In genomic region chr2:217440000-217440399, GRCh38 we compare ENCODE assay signal across 13 cellular contexts.
DNase-seq lines count a peak whose midpoint lies in the region; ATAC-seq, FAIRE-seq and TF ChIP-seq lines count a peak whose summit lies in the region.
"Had no signal": no experiment of that assay in that cellular context is flagged by ENCODE, and none has a peak within 500 bp of the region (broad histone marks: within the 10 kb centered on the region; RNA-seq: fewer than 3 reads in every experiment).

No MANE protein-coding gene starts in this region.

- CTCF ChIA-PET in HepG2 (lab: Yijun Ruan, JAX; ENCODE audit: low intra/inter-chr PET ratio, low total read pairs): no interaction called here

- no peak for TF ChIP-seq POLR2A in HepG2 (IDR thresholded peaks at IDR 0.05; ENCODE audit: insufficient read depth in 1 of 2, low read depth in 2 of 2, low read length in 2 of 2)

- H3K9me3 Mint-ChIP-seq in activated naive CD8-positive, alpha-beta T cell treated with anti-CD3 and anti-CD28 coated beads, Interleukin-2, amount 10 ng/mL, durations not matched to agents 7 days and 5 days: peaks cover 3% of the 10 kb centered on the region
- H3K9me3 Mint-ChIP-seq in activated naive CD8-positive, alpha-beta T cell treated with anti-CD3 and anti-CD28 coated beads for 36 hours: peaks cover 2% of the 10 kb centered on the region
- H3K9me3 Mint-ChIP-seq in endodermal cell: no peaks in the 10 kb centered on the region
- H3K9me3 Mint-ChIP-seq: T-cell had no signal

- H2AFZ ChIP-seq in KMS-11 (ENCODE audit: low read depth): no peak overlapping the region
- no peak overlapping the region for H2AFZ ChIP-seq in HepG2 (ENCODE audit: low read length)

- H4K20me1 ChIP-seq in KMS-11 (ENCODE audit: insufficient read depth) (no peaks in the 10 kb centered on the region), HepG2 (ENCODE audit: insufficient read depth, low read length) (no peaks in the 10 kb centered on the region)

- H3K4me3 ChIP-seq in KMS-11 (IDR thresholded peaks at IDR 0.05; ENCODE audit: insufficient read depth, low read depth, low read length) (no peak overlapping the region), endodermal cell (ENCODE audit: low read length) (no peak overlapping the region), BE2C (ENCODE audit: low read depth, low read length) (no peak overlapping the region), HepG2 (replicated peaks in 1 of 3; ENCODE audit: insufficient read depth in 1 of 3, low read depth in 2 of 3, low read length in 3 of 3) (no peak overlapping the region)
- H3K4me3 ChIP-seq: A549 had no signal

- H3K36me3 ChIP-seq in KMS-11 (ENCODE audit: insufficient read depth) (no peaks in the 10 kb centered on the region), endodermal cell (ENCODE audit: control insufficient read depth, insufficient read depth, low read length) (no peaks in the 10 kb centered on the region), BE2C (no peaks in the 10 kb centered on the region), HepG2 (replicated peaks in 1 of 2; ENCODE audit: control insufficient read depth in 1 of 2, insufficient read depth in 2 of 2, low read length in 2 of 2) (no peaks in the 10 kb centered on the region)

- TF ChIP-seq RAD21 in HepG2 (CRISPR knock-in tag; IDR thresholded peaks at IDR 0.05): no peak

- peak; percentile 61 for ATAC-seq in activated naive CD8-positive, alpha-beta T cell treated with anti-CD3 and anti-CD28 coated beads, Interleukin-2, amount 10 ng/mL, durations not matched to agents 7 days and 5 days (ENCODE audit: low read depth)
- ATAC-seq in HG02763 (IDR thresholded peaks at IDR 0.05; ENCODE audit: unreplicated experiment) (peak; percentile 59), HepG2 (no peak)
- ATAC-seq: A549, left lobe of liver, T-cell had no signal

- H3K36me3 Mint-ChIP-seq in activated naive CD8-positive, alpha-beta T cell treated with anti-CD3 and anti-CD28 coated beads, Interleukin-2, amount 10 ng/mL, durations not matched to agents 7 days and 5 days: no peaks in the 10 kb centered on the region
- no peaks in the 10 kb centered on the region for H3K36me3 Mint-ChIP-seq in activated naive CD8-positive, alpha-beta T cell treated with anti-CD3 and anti-CD28 coated beads for 36 hours
- H3K36me3 Mint-ChIP-seq in endodermal cell (ENCODE audit: low read depth): no peaks in the 10 kb centered on the region
- H3K36me3 Mint-ChIP-seq: T-cell had no signal

- in situ Hi-C loops in HepG2 (cut with HindIII; ENCODE audit: extremely low pct_ligation_motif_present, low pct_unique_long_range_greater_than_20kb): no loop called here

- no peak for FAIRE-seq in HepG2 (lab: Jason Lieb, UNC)
- FAIRE-seq: A549, bronchial epithelial cell had no signal

- no peaks in the 10 kb centered on the region for H3K9me3 ChIP-seq in endodermal cell (ENCODE audit: control insufficient read depth, low read length)
- no peaks in the 10 kb centered on the region for H3K9me3 ChIP-seq in BE2C
- no peaks in the 10 kb centered on the region for H3K9me3 ChIP-seq in HepG2 (ENCODE audit: low read length)
- H3K9me3 ChIP-seq: A549 had no signal

- TF ChIP-seq CTCF in KMS-11 (conservative IDR thresholded peaks at IDR 0.05; ENCODE audit: low read depth, low read length): no peak
- no peak for TF ChIP-seq CTCF in endodermal cell (conservative IDR thresholded peaks at IDR 0.05)
- TF ChIP-seq CTCF in BE2C (IDR thresholded peaks at IDR 0.05; ENCODE audit: low read depth, low read length): no peak
- no peak for TF ChIP-seq CTCF in HepG2 (CRISPR knock-in tag; IDR thresholded peaks at IDR 0.05)

- no peak for DNase-seq in activated naive CD8-positive, alpha-beta T cell treated with anti-CD3 and anti-CD28 coated beads, Interleukin-2, amount 10 ng/mL, durations not matched to agents 7 days and 5 days
- DNase-seq in activated naive CD8-positive, alpha-beta T cell treated with anti-CD3 and anti-CD28 coated beads for 36 hours: no peak
- DNase-seq in cerebellar nuclear complex (lab: John Stamatoyannopoulos, UW) (no peak), endodermal cell (no peak), BE2C (no peak), HepG2 (ENCODE audit: low spot score) (no peak)
- DNase-seq: NCI-H524 treated with DMSO at 0.1 percent for 48 hours, T-cell had no signal

- H3K9ac ChIP-seq in KMS-11: no peak overlapping the region
- no peak overlapping the region for H3K9ac ChIP-seq in endodermal cell (ENCODE audit: extremely low read depth, low read length, poor library complexity, severe bottlenecking)
- no peak overlapping the region for H3K9ac ChIP-seq in HepG2 (ENCODE audit: insufficient read depth, low read depth, low read length)

- H3K4me3 Mint-ChIP-seq in activated naive CD8-positive, alpha-beta T cell treated with anti-CD3 and anti-CD28 coated beads, Interleukin-2, amount 10 ng/mL, durations not matched to agents 7 days and 5 days: peak overlapping the region; percentile 31
- H3K4me3 Mint-ChIP-seq in activated naive CD8-positive, alpha-beta T cell treated with anti-CD3 and anti-CD28 coated beads for 36 hours: no peak overlapping the region
- no peak overlapping the region for H3K4me3 Mint-ChIP-seq in endodermal cell
- H3K4me3 Mint-ChIP-seq: T-cell had no signal

- H3K4me2 ChIP-seq in KMS-11 (peak overlapping the region; percentile 31; the same call in 1 of the 2 replicates), HepG2 (ENCODE audit: low read depth, low read length) (no peak overlapping the region)
- H3K4me2 ChIP-seq: A549 had no signal

- peaks cover 20% of the 10 kb centered on the region for H3K4me1 ChIP-seq in KMS-11 (ENCODE audit: low read depth, poor library complexity, severe bottlenecking)
- peaks cover 8% of the 10 kb centered on the region for H3K4me1 ChIP-seq in endodermal cell (ENCODE audit: control insufficient read depth, insufficient read depth, low read length)
- no peaks in the 10 kb centered on the region; the same call in 1 of the 2 replicates for H3K4me1 ChIP-seq in BE2C
- H3K4me1 ChIP-seq in HepG2 (ENCODE audit: insufficient read depth, low read length): no peaks in the 10 kb centered on the region; the same call in 1 of the 2 replicates
- H3K4me1 ChIP-seq: A549 had no signal

- POLR2A ChIA-PET in activated naive CD8-positive, alpha-beta T cell treated with anti-CD3 and anti-CD28 coated beads, Interleukin-2, amount 10 ng/mL, durations not matched to agents 7 days and 5 days (lab: Charles Lee): interaction anchor here (0.7 kb wide), 1 partner anchor 933 kb away, joined by 3 read pairs; no protein-coding TSS in a partner anchor
- POLR2A ChIA-PET in HepG2 (lab: Yijun Ruan, JAX): no interaction called here

- no peaks in the 10 kb centered on the region for H3K27me3 ChIP-seq in KMS-11 (ENCODE audit: insufficient read depth, low read depth)
- no peaks in the 10 kb centered on the region for H3K27me3 ChIP-seq in endodermal cell (ENCODE audit: control insufficient read depth, insufficient read depth, low read length, poor library complexity, severe bottlenecking)
- no peaks in the 10 kb centered on the region for H3K27me3 ChIP-seq in BE2C
- 0 out of 5 replicates have a peak, but pooled peaks cover 0 to 2% of the 10 kb centered on the region in 2 experiments for H3K27me3 ChIP-seq in HepG2 (ENCODE audit: control insufficient read depth in 1 of 2, insufficient read depth in 2 of 2, low read length in 2 of 2)

- WGBS in endodermal cell (ENCODE audit: insufficient coverage in 1 of 2, insufficient read length in 1 of 2), 2 experiments: 83 to 97% methylated on average over 1 of the region's 1 CpG
- WGBS in HepG2 (ENCODE audit: low lambda C conversion rate): 3% methylated on average over 1 of the region's 1 CpG

- H3K79me2 ChIP-seq in KMS-11 (ENCODE audit: insufficient read depth, low read depth): no peaks in the 10 kb centered on the region
- no peaks in the 10 kb centered on the region for H3K79me2 ChIP-seq in HepG2 (ENCODE audit: insufficient read depth, low read length)

- H3K27ac ChIP-seq in KMS-11 (no peak overlapping the region), endodermal cell (ENCODE audit: low read depth, low read length) (no peak overlapping the region), HepG2 (ENCODE audit: extremely low read length, insufficient read depth, low read length) (no peak overlapping the region)
- H3K27ac ChIP-seq: A549 had no signal

- TF ChIP-seq EP300 in HepG2 (IDR thresholded peaks at IDR 0.05; ENCODE audit: low read depth in 2 of 2, low read length in 2 of 2) (no peak), HepG2 (CRISPR knock-in tag; IDR thresholded peaks at IDR 0.05; ENCODE audit: borderline replicate concordance) (no peak)

- no TSS peak for BruUV-seq in HepG2 (replicated peaks; lab: Mats Ljungman, UMichigan)

- no peaks in the 10 kb centered on the region for H3K27me3 Mint-ChIP-seq in activated naive CD8-positive, alpha-beta T cell treated with anti-CD3 and anti-CD28 coated beads, Interleukin-2, amount 10 ng/mL, durations not matched to agents 7 days and 5 days
- no peaks in the 10 kb centered on the region for H3K27me3 Mint-ChIP-seq in activated naive CD8-positive, alpha-beta T cell treated with anti-CD3 and anti-CD28 coated beads for 36 hours
- H3K27me3 Mint-ChIP-seq in endodermal cell (ENCODE audit: insufficient read depth): no peaks in the 10 kb centered on the region
- H3K27me3 Mint-ChIP-seq: T-cell had no signal

- H3K27ac Mint-ChIP-seq in activated naive CD8-positive, alpha-beta T cell treated with anti-CD3 and anti-CD28 coated beads, Interleukin-2, amount 10 ng/mL, durations not matched to agents 7 days and 5 days: peak overlapping the region; percentile 10
- no peak overlapping the region for H3K27ac Mint-ChIP-seq in activated naive CD8-positive, alpha-beta T cell treated with anti-CD3 and anti-CD28 coated beads for 36 hours
- no peak overlapping the region for H3K27ac Mint-ChIP-seq in endodermal cell
- H3K27ac Mint-ChIP-seq: T-cell had no signal

- intact Hi-C loops in HepG2 (cut with micrococcal nuclease; ENCODE audit: unreplicated experiment): no loop called here

- peaks cover 23% of the 10 kb centered on the region for H3K4me1 Mint-ChIP-seq in activated naive CD8-positive, alpha-beta T cell treated with anti-CD3 and anti-CD28 coated beads, Interleukin-2, amount 10 ng/mL, durations not matched to agents 7 days and 5 days
- H3K4me1 Mint-ChIP-seq in activated naive CD8-positive, alpha-beta T cell treated with anti-CD3 and anti-CD28 coated beads for 36 hours: peaks cover 15% of the 10 kb centered on the region
- H3K4me1 Mint-ChIP-seq in endodermal cell: peaks cover 19% of the 10 kb centered on the region
